Comparison of ENCODE assay signal across 17 cellular contexts in the genomic region with DNA sequence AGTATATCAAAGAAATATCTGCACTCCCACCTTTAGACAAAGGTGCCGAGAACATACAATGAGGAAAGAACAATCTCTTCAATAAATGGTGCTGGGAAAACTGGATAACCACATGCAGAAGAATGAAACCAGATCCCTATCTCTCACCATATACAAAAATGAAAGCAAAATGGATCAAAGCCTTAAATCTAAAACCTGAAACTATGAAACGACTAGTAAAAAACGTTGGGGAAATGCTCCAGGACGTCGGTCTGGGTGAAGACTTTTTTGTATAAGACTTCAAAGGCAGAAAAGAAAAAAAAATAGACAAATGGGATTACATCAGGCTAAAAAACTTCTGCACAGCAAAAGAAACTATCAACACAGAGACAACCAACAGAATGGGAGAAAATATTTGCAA.
"Had no signal": no experiment of that assay in that cellular context is flagged by ENCODE, and none has a peak within 500 bp of the region (broad histone marks: within the 10 kb centered on the region; RNA-seq: fewer than 3 reads in every experiment).

No MANE protein-coding gene starts in this region.

- H3K9me3 Mint-ChIP-seq: nephron progenitor cell had no signal

- H3K27ac Mint-ChIP-seq: nephron progenitor cell had no signal

- H3K4me3 Mint-ChIP-seq: nephron progenitor cell had no signal

- H3K36me3 ChIP-seq: gastrocnemius medialis, left ventricle myocardium inferior, spleen had no signal

- H3K27me3 ChIP-seq: gastrocnemius medialis had no signal

- H3K4me3 ChIP-seq: gastrocnemius medialis, left ventricle myocardium inferior, psoas muscle, spleen had no signal

- DNase-seq: activated CD4-positive, alpha-beta T cell treated with anti-CD3 and anti-CD28 coated beads, Interleukin-2, amount 50 U/mL, for 1 hour; activated naive CD4-positive, alpha-beta T cell; activated T-cell treated with anti-CD3 and anti-CD28 coated beads, Interleukin-2, amount 50 U/mL, for 48 hours; central memory CD4-positive, alpha-beta T cell; cortex of kidney; effector CD8-positive, alpha-beta T cell; gastrocnemius medialis; islet precursor cell; left ventricle myocardium inferior; mesenchymal stem cell; nephron progenitor cell; psoas muscle; spleen; stimulated activated CD4-positive, alpha-beta T cell treated with anti-CD3 and anti-CD28 coated beads, Interleukin-1b, Interleukin-23, amount 100 ng/mL, for 48 hours; stimulated activated naive CD4-positive, alpha-beta T cell; trophoblast cell had no signal

- H3K9me3 ChIP-seq: gastrocnemius medialis, left ventricle myocardium inferior, psoas muscle, spleen had no signal

- ATAC-seq: gastrocnemius medialis, psoas muscle, sciatic nerve had no signal

- H3K27ac ChIP-seq: gastrocnemius medialis, left ventricle myocardium inferior, psoas muscle, spleen had no signal
